In genomic region chr14:74792249-74793039, GRCh38 we compare ENCODE assay signal across 11 cellular contexts. TPM values are rescaled to one million over a fixed set of nuclear protein-coding genes. Genes with fewer than 3 reads are reported as not detected.
DNase-seq lines count a peak whose midpoint lies in the region; ATAC-seq and TF ChIP-seq lines count a peak whose summit lies in the region.
"Had no signal": no experiment of that assay in that cellular context is flagged by ENCODE, and none has a peak within 500 bp of the region (broad histone marks: within the 10 kb centered on the region; RNA-seq: fewer than 3 reads in every experiment).

No MANE protein-coding gene starts in this region.

- H3K4me2 ChIP-seq in Loucy (ENCODE audit: low read depth, low read length, poor library complexity, severe bottlenecking) = peak overlapping the region; percentile 71

- peaks cover 29% of the 10 kb centered on the region for H4K20me1 ChIP-seq in Loucy (ENCODE audit: insufficient read depth, low read length, poor library complexity, severe bottlenecking)

- peaks cover 0 to 9% (median 2%) of the 10 kb centered on the region in 11 donors for H3K9me3 Mint-ChIP-seq in naive thymus-derived CD4-positive, alpha-beta T cell

- peak overlapping the region; percentile 51 for H3K4me3 ChIP-seq in Loucy (ENCODE audit: low read length, poor library complexity, severe bottlenecking)
- no peak overlapping the region for H3K4me3 ChIP-seq in choroid plexus epithelial cell (ENCODE audit: low read depth, low read length)
- H3K4me3 ChIP-seq in naive thymus-derived CD4-positive, alpha-beta T cell (ENCODE audit: low read length) = peak overlapping the region; percentile 25

- CTCF ChIA-PET in naive thymus-derived CD4-positive, alpha-beta T cell (lab: Charles Lee) = interaction anchor here (0.6 to 1.4 kb wide), 5 partner anchors 9 to 183 kb away, joined by 3 to 8 read pairs (median 4); partner anchors contain the start of gene YLPM1

- no peak for TF ChIP-seq CTCF in Loucy (conservative IDR thresholded peaks at IDR 0.05; ENCODE audit: low read length)
- no peak for TF ChIP-seq CTCF in choroid plexus epithelial cell (conservative IDR thresholded peaks at IDR 0.05; ENCODE audit: low read depth, low read length)

- peaks cover 34 to 57% (median 54%) of the 10 kb centered on the region in 7 donors for H3K4me1 Mint-ChIP-seq in naive thymus-derived CD4-positive, alpha-beta T cell

- no peaks in the 10 kb centered on the region for H3K9me2 ChIP-seq in Loucy (replicated peaks; ENCODE audit: low read depth, low read length)

- intact Hi-C loops in naive thymus-derived CD4-positive, alpha-beta T cell (cut with micrococcal nuclease) = loop anchor here (1.0 to 5.0 kb wide), 6 partner anchors 8 to 430 kb away; partner anchors contain the start of genes YLPM1 (in 2 of the 2), AREL1 (in 1 of the 2) and FCF1 (in 1 of the 2)

- DNase-seq in ELR (ENCODE audit: low read depth) (peak; percentile 36), choroid plexus epithelial cell (ENCODE audit: low read depth) (peak; percentile 44), HPDE6-E6E7 (ENCODE audit: extremely low spot score) (no peak), occipital lobe (lab: John Stamatoyannopoulos, UW) (no peak), NCI-H526 (lab: John Stamatoyannopoulos, UW) (no peak)
- peak in 7 of 9 donors; percentile 23 to 56 (median 43) for DNase-seq in naive thymus-derived CD4-positive, alpha-beta T cell
- DNase-seq: activated CD4-positive, alpha-beta T cell treated with anti-CD3 and anti-CD28 coated beads for 48 hours; kidney; substantia nigra had no signal

- H3K27me3 ChIP-seq in Loucy (ENCODE audit: insufficient read depth, low read length, poor library complexity, severe bottlenecking) = no peaks in the 10 kb centered on the region
- no peaks in the 10 kb centered on the region for H3K27me3 ChIP-seq in naive thymus-derived CD4-positive, alpha-beta T cell (ENCODE audit: control insufficient read depth in 2 of 2, insufficient read depth in 2 of 2, low read length in 2 of 2)

- H3K36me3 Mint-ChIP-seq in naive thymus-derived CD4-positive, alpha-beta T cell = peaks cover 8 to 49% (median 20%) of the 10 kb centered on the region in 5 donors

- H3K27ac Mint-ChIP-seq in naive thymus-derived CD4-positive, alpha-beta T cell = peak overlapping the region; percentile 80 to 96 (median 88)

- peak overlapping the region; percentile 60 for H3K27ac ChIP-seq in naive thymus-derived CD4-positive, alpha-beta T cell (ENCODE audit: low read depth, low read length)

- no peaks in the 10 kb centered on the region for H3K27me3 Mint-ChIP-seq in naive thymus-derived CD4-positive, alpha-beta T cell

- no peaks in the 10 kb centered on the region for H3F3A ChIP-seq in Loucy (ENCODE audit: low read depth)

- POLR2A ChIA-PET in naive thymus-derived CD4-positive, alpha-beta T cell (lab: Charles Lee) = interaction anchor here (0.6 to 2.3 kb wide), 6 partner anchors 24 to 867 kb away, joined by 3 to 22 read pairs (median 4); partner anchors contain the start of gene YLPM1

- ATAC-seq in naive thymus-derived CD4-positive, alpha-beta T cell = peak; percentile 66
- no peak for ATAC-seq in HG03039 (IDR thresholded peaks at IDR 0.05; ENCODE audit: unreplicated experiment)

- H3K9me3 ChIP-seq in Loucy (ENCODE audit: insufficient read depth, low read depth, low read length) = no peaks in the 10 kb centered on the region
- no peaks in the 10 kb centered on the region for H3K9me3 ChIP-seq in naive thymus-derived CD4-positive, alpha-beta T cell (ENCODE audit: control insufficient read depth in 2 of 3, low read length in 3 of 3)

- H3K4me1 ChIP-seq in Loucy (ENCODE audit: insufficient read depth, low read length, poor library complexity, severe bottlenecking) = peaks cover 28% of the 10 kb centered on the region
- peaks cover 20% of the 10 kb centered on the region in 2 donors for H3K4me1 ChIP-seq in naive thymus-derived CD4-positive, alpha-beta T cell (ENCODE audit: control insufficient read depth in 2 of 2, insufficient read depth in 2 of 2, low read length in 2 of 2)

- peaks cover 88% of the 10 kb centered on the region for H3K79me2 ChIP-seq in Loucy (ENCODE audit: insufficient read depth, low read length)

- no peak overlapping the region for H2AFZ ChIP-seq in Loucy (ENCODE audit: low read length)

- H3K36me3 ChIP-seq in Loucy (ENCODE audit: insufficient read depth, low read length) = peaks cover 48% of the 10 kb centered on the region; the same call in 1 of the 2 replicates
- peaks cover 0 to 19% (median under 1%) of the 10 kb centered on the region in 3 experiments for H3K36me3 ChIP-seq in naive thymus-derived CD4-positive, alpha-beta T cell (ENCODE audit: control insufficient read depth in 2 of 3, insufficient read depth in 3 of 3, low read length in 3 of 3)

- peak overlapping the region; percentile 14 for H3K9ac ChIP-seq in Loucy (ENCODE audit: low read depth, low read length, poor library complexity, severe bottlenecking)

- peak overlapping the region; percentile 58 to 89 (median 84) for H3K4me3 Mint-ChIP-seq in naive thymus-derived CD4-positive, alpha-beta T cell

RNA-seq across cellular contexts. Expression of gene YLPM1, which starts 29.3 kb away (rescaled TPM):
- 100 to 1,000 TPM in 3 of 5 experiments, 10 to 100 TPM in 2; 84.7 to 119 (median 109) TPM for total RNA-seq in naive thymus-derived CD4-positive, alpha-beta T cell
- 10 to 100 TPM; 13.5 to 26.8 TPM for polyA plus RNA-seq in naive thymus-derived CD4-positive, alpha-beta T cell
- 79.4 TPM for total RNA-seq in occipital lobe

Comparison
In these comparisons a context has a peak if more than half of its experiments do, and no peak if none do; other contexts are left out.
1. DNase-seq: peak in ELR (single experiment), choroid plexus epithelial cell (single experiment) and naive thymus-derived CD4-positive, alpha-beta T cell (7 of 9); none in HPDE6-E6E7 (single experiment), occipital lobe (single experiment) and NCI-H526 (0 of 2).